Comparison of ENCODE assay signal across 11 cellular contexts in the genomic region with DNA sequence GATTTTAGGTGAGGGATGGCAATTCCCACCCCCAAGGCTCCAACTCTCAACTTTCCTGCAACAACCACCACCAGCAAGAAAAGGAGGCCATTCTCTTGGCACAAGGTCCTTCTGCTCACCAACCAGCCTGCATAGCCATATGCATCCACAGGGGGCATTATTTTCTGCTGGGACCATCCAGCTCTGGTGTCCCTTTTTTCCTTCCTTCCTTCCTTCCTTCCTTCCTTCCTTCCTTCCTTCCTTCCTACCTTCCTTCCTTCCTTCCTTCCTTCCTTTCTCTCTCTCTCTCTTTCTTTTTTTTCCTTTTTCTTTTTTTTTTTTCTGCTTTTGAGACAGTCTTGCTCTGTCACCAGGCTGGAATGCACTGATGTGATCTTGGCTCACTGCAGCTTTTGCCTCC. TPM values are rescaled to one million over a fixed set of nuclear protein-coding genes. Genes with fewer than 3 reads are reported as not detected.
DNase-seq lines count a peak whose midpoint lies in the region; ATAC-seq and TF ChIP-seq lines count a peak whose summit lies in the region.
"Had no signal": no experiment of that assay in that cellular context is flagged by ENCODE, and none has a peak within 500 bp of the region (broad histone marks: within the 10 kb centered on the region; RNA-seq: fewer than 3 reads in every experiment).

No MANE protein-coding gene starts in this region.

- no peak overlapping the region for H3K27ac ChIP-seq in psoas muscle
- no peak overlapping the region for H3K27ac ChIP-seq in suprapubic skin
- no peak overlapping the region for H3K27ac ChIP-seq in smooth muscle cell (ENCODE audit: low read depth)

- CTCF ChIA-PET in activated CD8-positive, alpha-beta T cell treated with anti-CD3 and anti-CD28 coated beads for 36 hours (lab: Charles Lee), result interaction anchor here (1.1 kb wide), 1 partner anchor 18 kb away, joined by 3 read pairs; no protein-coding TSS in a partner anchor
- CTCF ChIA-PET in activated CD8-positive, alpha-beta T cell treated with anti-CD3 and anti-CD28 coated beads, Interleukin-2, amount 10 ng/mL, durations not matched to agents 7 days and 5 days (lab: Charles Lee), result no interaction called here

- H4K20me1 ChIP-seq in smooth muscle cell (ENCODE audit: low read depth), result no peaks in the 10 kb centered on the region

- ATAC-seq in activated CD8-positive, alpha-beta T cell treated with anti-CD3 and anti-CD28 coated beads for 36 hours, result no peak
- no peak for ATAC-seq in activated CD8-positive, alpha-beta T cell treated with anti-CD3 and anti-CD28 coated beads, Interleukin-2, amount 10 ng/mL, durations not matched to agents 7 days and 5 days
- ATAC-seq in effector memory CD8-positive, alpha-beta T cell (replicated peaks), result peak; percentile 40
- no peak for ATAC-seq in psoas muscle
- ATAC-seq in stimulated activated effector memory CD8-positive, alpha-beta T cell treated with anti-CD3 and anti-CD28 coated beads, Interleukin-12 subunit alpha, Interleukin-12 subunit beta, amount 100 ng/mL, for 72 hours, result no peak

- no peak for DNase-seq in activated CD8-positive, alpha-beta T cell treated with anti-CD3 and anti-CD28 coated beads for 36 hours
- no peak for DNase-seq in activated CD8-positive, alpha-beta T cell treated with anti-CD3 and anti-CD28 coated beads, Interleukin-2, amount 10 ng/mL, durations not matched to agents 7 days and 5 days
- peak in 2 of 3 experiments; percentile 7 to 14 for DNase-seq in effector memory CD8-positive, alpha-beta T cell
- DNase-seq in psoas muscle (no peak), suprapubic skin (ENCODE audit: low spot score in 2 of 2) (no peak), smooth muscle cell (lab: John Stamatoyannopoulos, UW; ENCODE audit: unreplicated experiment) (no peak)
- DNase-seq in stimulated activated effector memory CD8-positive, alpha-beta T cell treated with anti-CD3 and anti-CD28 coated beads, Interleukin-12 subunit alpha, Interleukin-12 subunit beta, amount 100 ng/mL, for 72 hours (ENCODE audit: low spot score in 2 of 2), result no peak
- DNase-seq: activated CD8-positive, alpha-beta memory T cell treated with anti-CD3 and anti-CD28 coated beads for 24 hours; MM.1S had no signal

- H2AFZ ChIP-seq in smooth muscle cell (ENCODE audit: low read depth), result no peak overlapping the region

- no peak for TF ChIP-seq EP300 in suprapubic skin (IDR thresholded peaks at IDR 0.05)

- H3K4me2 ChIP-seq in smooth muscle cell, result no peak overlapping the region

- TF ChIP-seq POLR2A in suprapubic skin (IDR thresholded peaks at IDR 0.05), result no peak

- H3K36me3 Mint-ChIP-seq in activated CD8-positive, alpha-beta T cell treated with anti-CD3 and anti-CD28 coated beads for 36 hours (ENCODE audit: low read depth), result peaks cover 6% of the 10 kb centered on the region
- H3K36me3 Mint-ChIP-seq in activated CD8-positive, alpha-beta T cell treated with anti-CD3 and anti-CD28 coated beads, Interleukin-2, amount 10 ng/mL, durations not matched to agents 7 days and 5 days (ENCODE audit: low read depth), result peaks cover 23% of the 10 kb centered on the region
- H3K36me3 Mint-ChIP-seq in effector memory CD8-positive, alpha-beta T cell (ENCODE audit: insufficient read depth), result peaks cover 4% of the 10 kb centered on the region
- no peaks in the 10 kb centered on the region for H3K36me3 Mint-ChIP-seq in stimulated activated effector memory CD8-positive, alpha-beta T cell treated with anti-CD3 and anti-CD28 coated beads, Interleukin-12 subunit alpha, Interleukin-12 subunit beta, amount 100 ng/mL, for 72 hours

- TF ChIP-seq CTCF in activated CD8-positive, alpha-beta T cell treated with anti-CD3 and anti-CD28 coated beads for 36 hours (IDR thresholded peaks at IDR 0.05), result peak; percentile 21
- TF ChIP-seq CTCF in LNCAP (IDR thresholded peaks at IDR 0.05), result peak; percentile 40; the same call in 1 of the 2 replicates
- peak; percentile 18 for TF ChIP-seq CTCF in psoas muscle (IDR thresholded peaks at IDR 0.05)
- no peak for TF ChIP-seq CTCF in suprapubic skin (IDR thresholded peaks at IDR 0.05)
- TF ChIP-seq CTCF in smooth muscle cell (IDR thresholded peaks at IDR 0.05; ENCODE audit: borderline replicate concordance, insufficient read depth, poor library complexity, severe bottlenecking), result no peak

- H3K9me3 Mint-ChIP-seq in activated CD8-positive, alpha-beta T cell treated with anti-CD3 and anti-CD28 coated beads for 36 hours, result no peaks in the 10 kb centered on the region
- H3K9me3 Mint-ChIP-seq in activated CD8-positive, alpha-beta T cell treated with anti-CD3 and anti-CD28 coated beads, Interleukin-2, amount 10 ng/mL, durations not matched to agents 7 days and 5 days (ENCODE audit: insufficient read depth), result no peaks in the 10 kb centered on the region
- no peaks in the 10 kb centered on the region for H3K9me3 Mint-ChIP-seq in effector memory CD8-positive, alpha-beta T cell
- H3K9me3 Mint-ChIP-seq in stimulated activated effector memory CD8-positive, alpha-beta T cell treated with anti-CD3 and anti-CD28 coated beads, Interleukin-12 subunit alpha, Interleukin-12 subunit beta, amount 100 ng/mL, for 72 hours, result no peaks in the 10 kb centered on the region

- no peak overlapping the region for H3K27ac Mint-ChIP-seq in activated CD8-positive, alpha-beta T cell treated with anti-CD3 and anti-CD28 coated beads for 36 hours
- no peak overlapping the region for H3K27ac Mint-ChIP-seq in activated CD8-positive, alpha-beta T cell treated with anti-CD3 and anti-CD28 coated beads, Interleukin-2, amount 10 ng/mL, durations not matched to agents 7 days and 5 days
- no peak overlapping the region for H3K27ac Mint-ChIP-seq in effector memory CD8-positive, alpha-beta T cell
- no peak overlapping the region for H3K27ac Mint-ChIP-seq in stimulated activated effector memory CD8-positive, alpha-beta T cell treated with anti-CD3 and anti-CD28 coated beads, Interleukin-12 subunit alpha, Interleukin-12 subunit beta, amount 100 ng/mL, for 72 hours

- H3K4me3 Mint-ChIP-seq in activated CD8-positive, alpha-beta T cell treated with anti-CD3 and anti-CD28 coated beads for 36 hours, result no peak overlapping the region
- H3K4me3 Mint-ChIP-seq in activated CD8-positive, alpha-beta T cell treated with anti-CD3 and anti-CD28 coated beads, Interleukin-2, amount 10 ng/mL, durations not matched to agents 7 days and 5 days, result no peak overlapping the region
- H3K4me3 Mint-ChIP-seq in effector memory CD8-positive, alpha-beta T cell, result no peak overlapping the region
- no peak overlapping the region for H3K4me3 Mint-ChIP-seq in stimulated activated effector memory CD8-positive, alpha-beta T cell treated with anti-CD3 and anti-CD28 coated beads, Interleukin-12 subunit alpha, Interleukin-12 subunit beta, amount 100 ng/mL, for 72 hours

- H3K27me3 Mint-ChIP-seq in activated CD8-positive, alpha-beta T cell treated with anti-CD3 and anti-CD28 coated beads for 36 hours, result no peaks in the 10 kb centered on the region
- H3K27me3 Mint-ChIP-seq in activated CD8-positive, alpha-beta T cell treated with anti-CD3 and anti-CD28 coated beads, Interleukin-2, amount 10 ng/mL, durations not matched to agents 7 days and 5 days (ENCODE audit: low read depth), result no peaks in the 10 kb centered on the region
- H3K27me3 Mint-ChIP-seq in effector memory CD8-positive, alpha-beta T cell, result no peaks in the 10 kb centered on the region
- H3K27me3 Mint-ChIP-seq: CD4-positive, alpha-beta memory T cell had no signal

- H3K4me3 ChIP-seq in psoas muscle (no peak overlapping the region), suprapubic skin (no peak overlapping the region), smooth muscle cell (no peak overlapping the region)

- no peak overlapping the region for H3K9ac ChIP-seq in smooth muscle cell (ENCODE audit: low read depth)

- H3K79me2 ChIP-seq in smooth muscle cell (ENCODE audit: low read depth), result peaks cover 3% of the 10 kb centered on the region

- H3K36me3 ChIP-seq in psoas muscle (ENCODE audit: insufficient read depth in 1 of 2, low read depth in 1 of 2) (peaks cover 6 to 9% of the 10 kb centered on the region in 2 donors), suprapubic skin (peaks cover 5% of the 10 kb centered on the region), smooth muscle cell (ENCODE audit: low read depth) (no peaks in the 10 kb centered on the region)

- no peaks in the 10 kb centered on the region for H3F3A ChIP-seq in smooth muscle cell (ENCODE audit: low read depth)

- no peaks in the 10 kb centered on the region for H3K27me3 ChIP-seq in psoas muscle (ENCODE audit: insufficient read depth in 3 of 3, low read length in 2 of 3)
- H3K27me3 ChIP-seq in suprapubic skin, result no peaks in the 10 kb centered on the region
- H3K27me3 ChIP-seq in smooth muscle cell (ENCODE audit: low read depth), result no peaks in the 10 kb centered on the region

- H3K4me1 Mint-ChIP-seq in activated CD8-positive, alpha-beta T cell treated with anti-CD3 and anti-CD28 coated beads for 36 hours (ENCODE audit: low read depth), result peaks cover 8% of the 10 kb centered on the region
- peaks cover 10% of the 10 kb centered on the region for H3K4me1 Mint-ChIP-seq in activated CD8-positive, alpha-beta T cell treated with anti-CD3 and anti-CD28 coated beads, Interleukin-2, amount 10 ng/mL, durations not matched to agents 7 days and 5 days (ENCODE audit: low read depth)
- peaks cover 0 to 5% of the 10 kb centered on the region in 2 donors for H3K4me1 Mint-ChIP-seq in effector memory CD8-positive, alpha-beta T cell (ENCODE audit: low read depth in 2 of 2)
- H3K4me1 Mint-ChIP-seq in stimulated activated effector memory CD8-positive, alpha-beta T cell treated with anti-CD3 and anti-CD28 coated beads, Interleukin-12 subunit alpha, Interleukin-12 subunit beta, amount 100 ng/mL, for 72 hours, result peaks cover 17% of the 10 kb centered on the region

- no peaks in the 10 kb centered on the region for H3K9me3 ChIP-seq in psoas muscle
- H3K9me3 ChIP-seq in suprapubic skin, result no peaks in the 10 kb centered on the region
- no peaks in the 10 kb centered on the region for H3K9me3 ChIP-seq in smooth muscle cell (replicated peaks; ENCODE audit: low read depth)

- intact Hi-C loops in activated CD8-positive, alpha-beta T cell treated with anti-CD3 and anti-CD28 coated beads for 36 hours (cut with micrococcal nuclease), result no loop called here
- intact Hi-C loops in psoas muscle (cut with DNase I), result no loop called here

- POLR2A ChIA-PET in activated CD8-positive, alpha-beta T cell treated with anti-CD3 and anti-CD28 coated beads for 36 hours (lab: Charles Lee), result no interaction called here
- POLR2A ChIA-PET in activated CD8-positive, alpha-beta T cell treated with anti-CD3 and anti-CD28 coated beads, Interleukin-2, amount 10 ng/mL, durations not matched to agents 7 days and 5 days (lab: Charles Lee), result no interaction called here

- H3K4me1 ChIP-seq in psoas muscle (no peaks in the 10 kb centered on the region), suprapubic skin (no peaks in the 10 kb centered on the region), smooth muscle cell (ENCODE audit: low read depth) (no peaks in the 10 kb centered on the region)

RNA-seq across cellular contexts. Expression of a gene that starts 21.1 kb away (rescaled TPM):
- 10 to 100 TPM; 26.0 to 28.6 TPM for total RNA-seq in activated CD8-positive, alpha-beta T cell treated with anti-CD3 and anti-CD28 coated beads for 36 hours
- 10 to 100 TPM; 23.3 to 25.4 TPM for total RNA-seq in activated CD8-positive, alpha-beta T cell treated with anti-CD3 and anti-CD28 coated beads, Interleukin-2, amount 10 ng/mL, durations not matched to agents 7 days and 5 days
- total RNA-seq in psoas muscle (10 to 100 TPM; 31.5 to 77.1 (median 43.9) TPM), suprapubic skin (10 to 100 TPM; 26.5 to 35.9 (median 32.1) TPM), smooth muscle cell (18.4 and 22.8 TPM in 2 replicates)
- polyA plus RNA-seq in psoas muscle (10 to 100 TPM; 60.5 to 74.7 (median 71.4) TPM), smooth muscle cell (15.1 and 16.8 TPM in 2 replicates)

Comparison
In these comparisons a context has a peak if more than half of its experiments do, and no peak if none do; other contexts are left out.
1. DNase-seq: peak in effector memory CD8-positive, alpha-beta T cell (2 of 3); none in activated CD8-positive, alpha-beta T cell treated with anti-CD3 and anti-CD28 coated beads for 36 hours (single experiment), activated CD8-positive, alpha-beta T cell treated with anti-CD3 and anti-CD28 coated beads, Interleukin-2, amount 10 ng/mL, durations not matched to agents 7 days and 5 days (single experiment), psoas muscle (0 of 2), suprapubic skin (0 of 2), smooth muscle cell (single experiment) and stimulated activated effector memory CD8-positive, alpha-beta T cell treated with anti-CD3 and anti-CD28 coated beads, Interleukin-12 subunit alpha, Interleukin-12 subunit beta, amount 100 ng/mL, for 72 hours (0 of 2).
2. CTCF ChIP-seq: peak in activated CD8-positive, alpha-beta T cell treated with anti-CD3 and anti-CD28 coated beads for 36 hours (single experiment), LNCAP (single experiment) and psoas muscle (single experiment); none in suprapubic skin (0 of 2) and smooth muscle cell (single experiment).